In the genomic region with DNA sequence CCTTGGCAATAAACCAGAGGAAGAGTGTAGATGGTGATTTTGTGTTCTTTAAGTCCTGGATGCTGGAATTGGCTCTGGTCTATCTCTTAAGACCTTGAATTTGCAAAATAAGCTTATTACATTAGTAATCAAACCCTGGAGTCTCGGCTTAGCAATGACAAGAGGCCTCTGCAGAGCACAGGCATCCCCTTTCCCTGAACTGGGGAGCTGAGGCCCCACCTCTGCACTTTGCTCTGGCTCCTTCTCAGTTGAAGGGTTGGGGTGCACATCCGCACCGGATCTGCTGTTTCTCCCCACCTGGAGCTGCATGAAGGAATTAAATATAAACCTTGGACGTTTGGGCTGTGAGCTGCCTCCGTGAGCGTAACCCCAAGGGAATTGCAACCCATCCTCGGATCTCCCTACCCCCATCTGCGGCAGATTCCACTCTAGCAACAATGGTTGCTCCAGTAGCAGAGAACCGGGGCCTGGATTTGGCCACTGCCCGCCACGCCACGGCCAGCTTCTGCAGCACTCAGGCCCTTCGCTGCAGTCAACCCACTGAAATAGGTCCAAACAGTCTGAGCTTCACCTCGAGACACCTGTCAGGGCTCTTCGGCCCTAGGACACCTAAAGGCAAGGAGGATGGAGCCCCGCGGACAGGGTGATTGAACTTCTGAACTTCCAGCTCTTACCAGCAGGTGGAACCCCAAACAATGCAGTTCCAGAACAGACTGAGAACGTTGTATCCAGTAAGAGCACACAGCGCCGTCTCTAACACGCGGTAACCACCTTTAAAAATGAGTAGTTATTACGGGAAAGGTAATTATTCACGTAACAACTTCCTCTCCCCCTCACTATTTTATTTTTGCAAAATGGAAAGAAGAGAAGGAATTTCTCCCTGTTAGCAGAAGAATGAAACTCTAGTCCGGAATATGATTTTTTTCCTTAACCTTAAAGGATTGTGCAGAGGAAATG, we compare ENCODE assay signal across 8 cellular contexts. TPM values are rescaled to one million over a fixed set of nuclear protein-coding genes. Genes with fewer than 3 reads are reported as not detected.
A peak's percentile ranks its signal among the peaks of the same experiment; 100 is the strongest.
DNase-seq lines count a peak whose midpoint lies in the region; ATAC-seq and TF ChIP-seq lines count a peak whose summit lies in the region.

No MANE protein-coding gene starts in this region.

- dilution Hi-C loops in mammary epithelial cell (cut with HindIII; ENCODE audit: low sequenced_read_pairs): no loop called here

- ATAC-seq in GM18511 (IDR thresholded peaks at IDR 0.05; ENCODE audit: unreplicated experiment) (peak; percentile 86), HG03066 (IDR thresholded peaks at IDR 0.05; ENCODE audit: low read depth, unreplicated experiment) (peak; percentile 68)

- no peak overlapping the region for H3K9ac ChIP-seq in mammary epithelial cell (ENCODE audit: insufficient read depth, low read length)

- H4K20me1 ChIP-seq in mammary epithelial cell (ENCODE audit: insufficient read depth, low read length): no peaks in the 10 kb centered on the region

- H3K36me3 ChIP-seq in A673 (ENCODE audit: insufficient read depth, low read length, poor library complexity, severe bottlenecking) (no peaks in the 10 kb centered on the region), mammary epithelial cell (ENCODE audit: insufficient read depth, low read length) (no peaks in the 10 kb centered on the region)

- no TSS peak for BruUV-seq in A673 (replicated peaks; lab: Mats Ljungman, UMichigan)
- no TSS peak for BruUV-seq in mammary epithelial cell (replicated peaks; lab: Mats Ljungman, UMichigan)

- H3K27me3 ChIP-seq in A673 (replicated peaks; ENCODE audit: insufficient read depth, low read depth, low read length, poor library complexity) (no peaks in the 10 kb centered on the region), mammary epithelial cell (ENCODE audit: insufficient read depth, low read length) (no peaks in the 10 kb centered on the region)

- peak overlapping the region; percentile 69 for H3K27ac ChIP-seq in A673 (ENCODE audit: low read depth, low read length, poor library complexity, severe bottlenecking)
- no peak overlapping the region for H3K27ac ChIP-seq in mammary epithelial cell (ENCODE audit: insufficient read depth, low read depth, low read length)

- POLR2A ChIA-PET in A673 (lab: Charles Lee; ENCODE audit: low non-redundant PET): interaction anchor here (0.5 to 0.6 kb wide), 4 partner anchors 9 to 194 kb away, joined by 3 to 7 read pairs (median 3); no protein-coding TSS in a partner anchor

- H3K4me2 ChIP-seq in mammary epithelial cell (ENCODE audit: insufficient read depth, low read depth, low read length): peak overlapping the region; percentile 67

- peak overlapping the region; percentile 60 for H2AFZ ChIP-seq in mammary epithelial cell (ENCODE audit: low read depth, low read length)

- H3K4me3 ChIP-seq in A673 (ENCODE audit: low read depth, low read length, poor library complexity, severe bottlenecking) (peak overlapping the region; percentile 17), WI38 (ENCODE audit: low read depth, low read length) (no peak overlapping the region), mammary epithelial cell (replicated peaks in 1 of 3; ENCODE audit: insufficient read depth in 1 of 3, low read depth in 2 of 3, low read length in 3 of 3) (no peak overlapping the region)

- H3K4me1 ChIP-seq in A673 (ENCODE audit: insufficient read depth, low read length, poor library complexity, severe bottlenecking): peaks cover 46% of the 10 kb centered on the region
- H3K4me1 ChIP-seq in mammary epithelial cell (ENCODE audit: insufficient read depth, low read length): peaks cover 9% of the 10 kb centered on the region

- DNase-seq in A673 (ENCODE audit: low spot score): peak; percentile 96
- peak; percentile 80 for DNase-seq in NCI-H2171 (lab: John Stamatoyannopoulos, UW)
- DNase-seq in mammary epithelial cell: peak; percentile 69
- peak; percentile 87 for DNase-seq in islet precursor cell
- DNase-seq in stimulated activated CD4-positive, alpha-beta T cell treated with anti-CD3 and anti-CD28 coated beads, Interleukin-1b, Interleukin-23, amount 100 ng/mL, for 1 hour (ENCODE audit: low read depth in 2 of 2): peak; percentile 44 to 65

- H3K9me3 ChIP-seq in A673 (ENCODE audit: low read depth, low read length, poor library complexity, severe bottlenecking) (peaks cover 8% of the 10 kb centered on the region), mammary epithelial cell (replicated peaks; ENCODE audit: insufficient read depth, low read length) (no peaks in the 10 kb centered on the region)

- in situ Hi-C loops in mammary epithelial cell (cut with MboI; ENCODE audit: low sequenced_read_pairs in 2 of 2): loop anchor here (10.0 to 25.0 kb wide), 3 partner anchors 78 to 368 kb away; a partner anchor contains a TSS

- peak; percentile 100 for TF ChIP-seq CTCF in A673 (conservative IDR thresholded peaks at IDR 0.05; ENCODE audit: low read depth, low read length)
- peak; percentile 72 for TF ChIP-seq CTCF in WI38 (IDR thresholded peaks at IDR 0.05; ENCODE audit: low read depth, low read length)
- peak; percentile 81 to 86 for TF ChIP-seq CTCF in mammary epithelial cell (conservative IDR thresholded peaks at IDR 0.05 in 1 of 2, IDR thresholded peaks at IDR 0.05 in 1 of 2; ENCODE audit: extremely low read depth in 1 of 2, insufficient read depth in 1 of 2, low read depth in 1 of 2, low read length in 2 of 2)

- 20% methylated on average over 24 of the region's 25 CpGs for WGBS in mammary epithelial cell (ENCODE audit: low coverage, missing lambda C conversion rate)

- H3K79me2 ChIP-seq in mammary epithelial cell (ENCODE audit: insufficient read depth, low read length): no peaks in the 10 kb centered on the region

- intact Hi-C loops in A673 (cut with micrococcal nuclease; ENCODE audit: unreplicated experiment) (loop anchor here (1.0 kb wide), 3 partner anchors 49 to 363 kb away; a partner anchor contains a TSS), mammary epithelial cell (cut with micrococcal nuclease) (loop anchor here (1.0 to 5.0 kb wide), 6 partner anchors 55 to 496 kb away; a partner anchor contains a TSS)

- CTCF ChIA-PET in A673 (lab: Charles Lee) (interaction anchor here (0.6 to 2.6 kb wide), 16 partner anchors 9 to 624 kb away, joined by 3 to 41 read pairs (median 4); a partner anchor contains a TSS), mammary epithelial cell (lab: Charles Lee; ENCODE audit: low non-redundant PET) (interaction anchor here (0.6 to 0.7 kb wide), 2 partner anchors 13 to 528 kb away, joined by 3 read pairs; no protein-coding TSS in a partner anchor)

RNA-seq across cellular contexts. Expression of a gene that starts 54.8 kb away (rescaled TPM):
- 1,416 and 1,470 TPM in 2 replicates for total RNA-seq in A673 (2021)
- 100 to 1,000 TPM; 194 to 217 TPM for total RNA-seq in mammary epithelial cell
- polyA plus RNA-seq in mammary epithelial cell: 184 TPM
- 258 TPM for polyA minus RNA-seq in mammary epithelial cell
